8 cellular contexts compared by ENCODE assay signal in genomic region chr2:215982465-215982875, GRCh38. TPM values are rescaled to one million over a fixed set of nuclear protein-coding genes. Genes with fewer than 3 reads are reported as not detected.
DNase-seq lines count a peak whose midpoint lies in the region; ATAC-seq, FAIRE-seq and TF ChIP-seq lines count a peak whose summit lies in the region.

No MANE protein-coding gene starts in this region.

- intact Hi-C loops in aorta (cut with DNase I) (no loop called here), head of caudate nucleus (cut with DNase I) (no loop called here)

- TF ChIP-seq CTCF in AG09309 (IDR thresholded peaks at IDR 0.05; ENCODE audit: control insufficient read depth, insufficient read depth, low read depth, low read length, missing control alignments) (no peak), bronchial epithelial cell (IDR thresholded peaks at IDR 0.05; ENCODE audit: insufficient read depth, low read length, severe bottlenecking) (no peak)

- peaks cover 0 to 1% of the 10 kb centered on the region in 2 donors for H3K4me1 ChIP-seq in aorta (ENCODE audit: control insufficient read depth in 1 of 2, insufficient read depth in 2 of 2, low read length in 2 of 2)

- H3K9me3 ChIP-seq in aorta (ENCODE audit: control insufficient read depth, low read length): no peaks in the 10 kb centered on the region

- peak; percentile 87 for FAIRE-seq in bronchial epithelial cell (lab: Jason Lieb, UNC)

- H3K4me3 ChIP-seq in AG09309 (ENCODE audit: control insufficient read depth, low read depth, low read length) (no peak overlapping the region), bronchial epithelial cell (ENCODE audit: low read depth, low read length) (no peak overlapping the region), aorta (ENCODE audit: low read length in 2 of 2) (no peak overlapping the region)

- peak; percentile 17 for DNase-seq in AG09309 (ENCODE audit: low read depth)
- DNase-seq in bronchial epithelial cell (ENCODE audit: low read depth): peak; percentile 100
- DNase-seq in aorta: no peak
- DNase-seq in head of caudate nucleus: no peak
- no peak for DNase-seq in HuH-7 (ENCODE audit: low spot score)
- no peak for DNase-seq in NCI-H446 (lab: John Stamatoyannopoulos, UW)

- WGBS in aorta, 2 donors: 81 to 85% methylated on average over 6 of the region's 6 CpGs

- H3K27ac ChIP-seq in aorta (ENCODE audit: low read depth in 1 of 2, low read length in 2 of 2): no peak overlapping the region

- peak; percentile 56 for ATAC-seq in GM19351 (IDR thresholded peaks at IDR 0.05; ENCODE audit: unreplicated experiment)
- peak; percentile 44 for ATAC-seq in HG03520 (IDR thresholded peaks at IDR 0.05; ENCODE audit: unreplicated experiment)
- ATAC-seq in aorta (ENCODE audit: low FRiP score): peak; percentile 29

- peaks cover 3% of the 10 kb centered on the region for H3K36me3 ChIP-seq in bronchial epithelial cell (ENCODE audit: control insufficient read depth, insufficient read depth, low read length)
- H3K36me3 ChIP-seq in aorta (ENCODE audit: control insufficient read depth in 1 of 2, insufficient read depth in 2 of 2, low read length in 1 of 2): no peaks in the 10 kb centered on the region

- H3K27me3 ChIP-seq in bronchial epithelial cell (ENCODE audit: control insufficient read depth, insufficient read depth, low read length) (no peaks in the 10 kb centered on the region), aorta (ENCODE audit: control insufficient read depth in 1 of 2, insufficient read depth in 2 of 2, low read length in 1 of 2) (no peaks in the 10 kb centered on the region)

RNA-seq across cellular contexts. Expression of gene MREG, which starts 30.9 kb away (rescaled TPM):
- total RNA-seq in bronchial epithelial cell: 24.7 and 28.8 TPM in 2 replicates
- total RNA-seq in aorta: 1 to 10 TPM; 1.6 to 2.5 TPM
- polyA plus RNA-seq in aorta: 1 to 10 TPM in 1 of 2 donors, under 1 TPM in 1; 0.31 to 1.9 TPM

Comparison
In these comparisons a context has a peak if more than half of its experiments do, and no peak if none do; other contexts are left out.
1. DNase-seq: peak in AG09309 (single experiment) and bronchial epithelial cell (single experiment); none in aorta (0 of 2), head of caudate nucleus (0 of 42), HuH-7 (single experiment) and NCI-H446 (0 of 2).
2. Peak in every context shown above with its lines, with median percentiles within 50 percentile points of each other: ATAC-seq.